12 cellular contexts compared by ENCODE assay signal in genomic region chr10:131933695-131934086, GRCh38.
"Had no signal": no experiment of that assay in that cellular context is flagged by ENCODE, and none has a peak within 500 bp of the region (broad histone marks: within the 10 kb centered on the region; RNA-seq: fewer than 3 reads in every experiment).

No MANE protein-coding gene starts in this region.

- H3K27ac ChIP-seq: brain microvascular endothelial cell, left lung had no signal

- H3K4me3 ChIP-seq: heart left ventricle, left lung, ovary had no signal

- H3K9me3 ChIP-seq: heart left ventricle, left lung, ovary had no signal

- H3K27me3 ChIP-seq: brain microvascular endothelial cell, heart left ventricle, left lung, ovary had no signal

- ATAC-seq: activated CD4-positive, CD25-positive, alpha-beta regulatory T cell treated with anti-CD3 and anti-CD28 coated beads, Interleukin-2, amount 50 U/mL, for 24 hours; esophagus mucosa; heart left ventricle; left lung; stimulated activated effector memory CD8-positive, alpha-beta T cell treated with anti-CD3 and anti-CD28 coated beads, Interleukin-12 subunit alpha, Interleukin-12 subunit beta, amount 100 ng/mL, for 72 hours had no signal

- H3K36me3 ChIP-seq: ovary had no signal

- DNase-seq: activated effector memory CD4-positive, alpha-beta T cell treated with Interleukin-2 at 50 U/mL for 16 hours; activated naive CD8-positive, alpha-beta T cell treated with anti-CD3 and anti-CD28 coated beads for 36 hours; brain microvascular endothelial cell; dermis blood vessel endothelial cell; heart left ventricle; left lung; retina; T-helper 2 cell had no signal
